20 cellular contexts compared by ENCODE assay signal in the genomic region with DNA sequence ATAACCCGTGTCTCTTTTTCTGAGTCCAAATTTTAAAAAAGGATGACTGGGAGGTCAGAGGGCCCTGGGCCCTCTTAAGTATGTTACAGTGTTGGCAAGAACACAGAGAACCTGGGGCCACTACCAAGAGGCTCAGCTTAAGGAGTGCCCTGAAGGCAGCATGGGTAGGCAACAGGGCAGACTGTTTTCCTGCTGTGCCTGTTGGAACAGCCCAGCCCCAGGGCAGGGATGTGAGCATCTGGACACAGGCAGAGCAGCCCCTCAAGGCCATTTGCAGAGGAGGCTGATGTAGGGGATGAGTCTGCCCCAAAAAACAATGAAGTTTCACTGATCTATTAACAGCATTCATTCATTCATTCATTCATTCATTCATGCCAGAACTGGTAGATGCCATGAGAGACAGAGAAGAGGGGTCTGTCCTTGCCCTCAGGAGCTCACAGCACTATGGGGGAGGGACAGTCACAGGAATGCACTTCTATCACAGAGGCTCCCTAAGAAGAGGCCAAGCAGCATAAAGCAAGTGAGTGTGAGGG. TPM values are rescaled to one million over a fixed set of nuclear protein-coding genes. Genes with fewer than 3 reads are reported as not detected.
DNase-seq lines count a peak whose midpoint lies in the region; ATAC-seq, FAIRE-seq and TF ChIP-seq lines count a peak whose summit lies in the region.
"Had no signal": no experiment of that assay in that cellular context is flagged by ENCODE, and none has a peak within 500 bp of the region (broad histone marks: within the 10 kb centered on the region; RNA-seq: fewer than 3 reads in every experiment).

No MANE protein-coding gene starts in this region.

- no peak overlapping the region for H3K4me2 ChIP-seq in GM12878 (ENCODE audit: control insufficient read depth, insufficient read depth)
- H3K4me2 ChIP-seq in mesendoderm (ENCODE audit: low read length), result no peak overlapping the region

- no peak for TF ChIP-seq RAD21 in GM12878 (IDR thresholded peaks at IDR 0.05; ENCODE audit: insufficient read depth, low read depth, low read length)

- H4K8ac ChIP-seq in mesendoderm (ENCODE audit: low read depth, low read length), result no peak overlapping the region

- no peak overlapping the region for H2BK120ac ChIP-seq in mesendoderm (ENCODE audit: low read depth, low read length)

- RAD21 ChIA-PET in GM12878 (lab: Charles Lee; ENCODE audit: unreplicated experiment), result no interaction called here

- H4K20me1 ChIP-seq in GM12878 (ENCODE audit: control insufficient read depth, insufficient read depth), result no peaks in the 10 kb centered on the region
- H4K20me1 ChIP-seq: BLaER1 had no signal

- H3K79me2 ChIP-seq in GM12878 (ENCODE audit: control insufficient read depth, insufficient read depth, low read length) (no peaks in the 10 kb centered on the region), mesendoderm (ENCODE audit: control insufficient read depth, insufficient read depth, low read length) (no peaks in the 10 kb centered on the region)

- H3K27ac ChIP-seq in GM12878 (ENCODE audit: control insufficient read depth, insufficient read depth), result no peak overlapping the region
- H3K27ac ChIP-seq in mesendoderm (ENCODE audit: low read depth, low read length), result no peak overlapping the region
- H3K27ac ChIP-seq: BLaER1, GM23248, SJSA1 had no signal

- CTCF ChIA-PET in GM12878 (lab: Yijun Ruan, JAX), result interaction anchor here (0.6 kb wide), 1 partner anchor 98 kb away, joined by 3 read pairs; no protein-coding TSS in a partner anchor

- no peak overlapping the region for H2AFZ ChIP-seq in GM12878 (ENCODE audit: control insufficient read depth, low read depth, low read length)
- H2AFZ ChIP-seq: GM23248 had no signal

- FAIRE-seq in GM12878 (lab: Jason Lieb, UNC), result no peak

- ATAC-seq in GM12878 (no peak), GM21619 (IDR thresholded peaks at IDR 0.05; ENCODE audit: unreplicated experiment) (no peak)

- H3K4ac ChIP-seq in mesendoderm (ENCODE audit: low read depth, low read length), result no peak overlapping the region

- no peak overlapping the region for H2AK5ac ChIP-seq in mesendoderm (ENCODE audit: low read length)

- no peak overlapping the region for H3K18ac ChIP-seq in mesendoderm (ENCODE audit: low read length)

- TF ChIP-seq EP300 in GM12878 (IDR thresholded peaks at IDR 0.05; ENCODE audit: borderline replicate concordance in 1 of 2, control insufficient read depth in 1 of 2, low read depth in 2 of 2, low read length in 2 of 2), result no peak

- SMC1A ChIA-PET in GM12878 (lab: Charles Lee; ENCODE audit: uncharacterized antibody, unreplicated experiment), result no interaction called here

- H2BK5ac ChIP-seq in mesendoderm (ENCODE audit: low read length), result no peak overlapping the region

- H3K4me1 ChIP-seq in GM12878 (ENCODE audit: control insufficient read depth, insufficient read depth, low read length) (no peaks in the 10 kb centered on the region), mesendoderm (ENCODE audit: control insufficient read depth, low read depth, low read length) (no peaks in the 10 kb centered on the region)

- H3K23ac ChIP-seq in mesendoderm (ENCODE audit: low read length), result no peak overlapping the region

- intact Hi-C loops in GM12878 (cut with micrococcal nuclease; ENCODE audit: unreplicated experiment), result no loop called here

- H3K36me3 ChIP-seq in GM12878 (ENCODE audit: control insufficient read depth in 2 of 2, insufficient read depth in 2 of 2, low read length in 1 of 2), result no peaks in the 10 kb centered on the region
- no peaks in the 10 kb centered on the region for H3K36me3 ChIP-seq in mesendoderm (ENCODE audit: control insufficient read depth, insufficient read depth, low read length)
- H3K36me3 ChIP-seq: BLaER1, SJSA1 had no signal

- H3K4me3 ChIP-seq in GM12878 (no peak overlapping the region), mesendoderm (ENCODE audit: low read length) (no peak overlapping the region)
- H3K4me3 ChIP-seq: BLaER1, GM23248, SJSA1 had no signal

- no peak overlapping the region for H4K5ac ChIP-seq in mesendoderm (ENCODE audit: low read length)

- no peak for TF ChIP-seq CTCF in GM12878 (IDR thresholded peaks at IDR 0.05 in 2 of 3, conservative IDR thresholded peaks at IDR 0.05 in 1 of 3; ENCODE audit: control insufficient read depth in 2 of 3, extremely low read depth in 1 of 3, insufficient read depth in 1 of 3, low read depth in 3 of 3, low read length in 3 of 3)

- no peak for TF ChIP-seq POLR2A in GM12878 (IDR thresholded peaks at IDR 0.05; ENCODE audit: low read depth, low read length)

- H3K79me1 ChIP-seq in mesendoderm (ENCODE audit: low read length), result no peaks in the 10 kb centered on the region

- in situ Hi-C loops in GM12878 (cut with MboI), result no loop called here

- no peak overlapping the region for H2BK15ac ChIP-seq in mesendoderm (replicated peaks; ENCODE audit: low read depth)

- BruUV-seq in GM12878 (replicated peaks; lab: Mats Ljungman, UMichigan), result no TSS peak

- H3K9ac ChIP-seq in GM12878 (ENCODE audit: control insufficient read depth, insufficient read depth, low read length) (no peak overlapping the region), mesendoderm (ENCODE audit: low read length) (no peak overlapping the region)
- H3K9ac ChIP-seq: BLaER1, GM23248 had no signal

- H3K9me3 ChIP-seq in GM12878 (replicated peaks; ENCODE audit: control insufficient read depth, insufficient read depth, low read length), result no peaks in the 10 kb centered on the region
- H3K9me3 ChIP-seq: BLaER1, SJSA1 had no signal

- peak; percentile 45 for DNase-seq in ELF-1 (ENCODE audit: low read depth, low spot score)
- DNase-seq in M059J (ENCODE audit: low read depth), result peak; percentile 30
- no peak for DNase-seq in GM12878 (ENCODE audit: low read depth, low spot score)
- DNase-seq in mesendoderm, result peak; percentile 28
- no peak for DNase-seq in stimulated activated CD8-positive, alpha-beta memory T cell treated with anti-CD3 and anti-CD28 coated beads, Interleukin-4, amount 100 ng/mL, for 48 hours
- DNase-seq in NCI-H345 treated with DMSO at 0.1 percent for 48 hours (lab: John Stamatoyannopoulos, UW; ENCODE audit: unreplicated experiment), result no peak
- no peak for DNase-seq in kidney tubule cell (ENCODE audit: low spot score)
- DNase-seq: CD4-positive, alpha-beta memory T cell; DMS79; GM23248; HCEC 1CT; NCI-H1105 treated with DMSO at 0.1 percent for 48 hours; NCI-H1694; NCI-H2081 treated with DMSO at 0.1 percent for 48 hours; NCI-H524; SW 1271 had no signal

- WGBS in GM12878 (ENCODE audit: insufficient coverage, insufficient replicate concordance, low lambda C conversion rate, missing lambda C conversion rate), result 11% methylated on average over 1 of the region's 1 CpG
- WGBS in mesendoderm (ENCODE audit: extremely low coverage, insufficient coverage, low lambda C conversion rate), result no CpG with 5 or more reads among the region's 1 CpG

- POLR2A ChIA-PET in GM12878 (lab: Charles Lee), result no interaction called here

- H3K27me3 ChIP-seq in GM12878 (replicated peaks in 1 of 2; ENCODE audit: control insufficient read depth in 2 of 2, insufficient read depth in 2 of 2, low read length in 1 of 2), result peaks cover 8 to 16% of the 10 kb centered on the region in 2 experiments; a peak in 3 of 4 replicates
- no peaks in the 10 kb centered on the region for H3K27me3 ChIP-seq in mesendoderm (ENCODE audit: insufficient read depth, low read length, poor library complexity)
- H3K27me3 ChIP-seq: SJSA1 had no signal

- no peak overlapping the region for H3K56ac ChIP-seq in mesendoderm (ENCODE audit: low read length)

RNA-seq across cellular contexts. Expression of a gene that starts 2.2 kb away (rescaled TPM):
- 0.30 and 0.52 TPM in 2 replicates for total RNA-seq in M059J (2014; rRNA removed; shearing (Covaris generic))
- not detected in 2 replicates for total RNA-seq in GM12878 (2013; cell fraction: nucleolus; rRNA removed)
- total RNA-seq in GM12878 (2014; rRNA removed), result 0.44 TPM in 1 of 2 replicates, not detected in the other
- not detected in 2 replicates for total RNA-seq in GM12878 (2014; rRNA removed; fragmentation: Illumina TruSeq; extraction: Trizol)
- 0.31 TPM in 1 of 2 replicates, not detected in the other for total RNA-seq in GM12878 (2021)
- polyA plus RNA-seq in GM12878 (2011; ENCODE audit: low read depth), result not detected
- not detected in 2 replicates for polyA plus RNA-seq in GM12878 (2011; rRNA removed)
- polyA plus RNA-seq in GM12878 (2011; cell fraction: cytosol; rRNA removed), result not detected in 2 replicates
- polyA plus RNA-seq in GM12878 (2011; cell fraction: nucleus; rRNA removed), result not detected in 2 replicates
- polyA plus RNA-seq in GM12878 (2012), result 0.06 TPM in 1 of 2 replicates, not detected in the other
- 0.03 TPM in 1 of 2 replicates, not detected in the other for polyA plus RNA-seq in GM12878 (2014; fragmentation: Illumina TruSeq; extraction: Trizol)
- not detected for polyA plus RNA-seq in GM12878 (2014; fragmentation: Nextera tagmentation; extraction: Ambion mirVana)
- not detected in 2 replicates for polyA plus RNA-seq in GM12878 (2014; rRNA removed)
- polyA plus RNA-seq in GM12878 (2016; fragmentation: Nextera tagmentation; extraction: Ambion mirVana), result not detected
- not detected in 2 replicates for polyA minus RNA-seq in GM12878 (2011; rRNA and poly(A)+ RNA removed)
- polyA minus RNA-seq in GM12878 (2011; cell fraction: cytosol; rRNA and poly(A)+ RNA removed), result not detected in 2 replicates
- not detected in 2 replicates for polyA minus RNA-seq in GM12878 (2011; cell fraction: nucleus; rRNA and poly(A)+ RNA removed)
- polyA plus RNA-seq in mesendoderm (2013, experiment 1 of 2), result 0.39 TPM
- 0.36 TPM for polyA plus RNA-seq in mesendoderm (2013, experiment 2 of 2)
- total RNA-seq: A673; CD4-positive, alpha-beta memory T cell; GM23248 had no signal
- polyA plus RNA-seq: CD4-positive, alpha-beta memory T cell; GM23248 had no signal

RNA-seq across cellular contexts. Expression of a gene that starts 30.8 kb away (rescaled TPM):
- total RNA-seq in M059J (2014; rRNA removed; shearing (Covaris generic)), result 0.20 and 0.81 TPM in 2 replicates
- total RNA-seq in GM12878 (2013; cell fraction: nucleolus; rRNA removed), result not detected in 2 replicates
- total RNA-seq in GM12878 (2014; rRNA removed) (not detected in 2 replicates), GM12878 (2014; rRNA removed; fragmentation: Illumina TruSeq; extraction: Trizol) (not detected in 2 replicates), GM12878 (2021) (not detected in 2 replicates)
- not detected for polyA plus RNA-seq in GM12878 (2011; ENCODE audit: low read depth)
- polyA plus RNA-seq in GM12878 (2011; rRNA removed) (not detected in 2 replicates), GM12878 (2014; fragmentation: Illumina TruSeq; extraction: Trizol) (not detected in 2 replicates), GM12878 (2014; fragmentation: Nextera tagmentation; extraction: Ambion mirVana) (under 1 TPM in 1 of 2 experiments, not detected in 1; 0.06 TPM), GM12878 (2014; rRNA removed) (not detected in 2 replicates), GM12878 (2016; fragmentation: Nextera tagmentation; extraction: Ambion mirVana) (not detected)
- polyA plus RNA-seq in GM12878 (2011; cell fraction: cytosol; rRNA removed), result not detected in 2 replicates
- polyA plus RNA-seq in GM12878 (2011; cell fraction: nucleus; rRNA removed), result not detected in 2 replicates
- polyA plus RNA-seq in GM12878 (2012), result not detected in 2 replicates
- not detected in 2 replicates for polyA minus RNA-seq in GM12878 (2011; rRNA and poly(A)+ RNA removed)
- polyA minus RNA-seq in GM12878 (2011; cell fraction: cytosol; rRNA and poly(A)+ RNA removed), result not detected in 2 replicates
- polyA minus RNA-seq in GM12878 (2011; cell fraction: nucleus; rRNA and poly(A)+ RNA removed), result not detected in 2 replicates
- 0.10 TPM for polyA plus RNA-seq in mesendoderm (2013, experiment 1 of 2)
- 0.11 TPM for polyA plus RNA-seq in mesendoderm (2013, experiment 2 of 2)
- total RNA-seq: A673; CD4-positive, alpha-beta memory T cell; GM23248; SJSA1 had no signal
- polyA plus RNA-seq: CD4-positive, alpha-beta memory T cell; GM23248 had no signal

RNA-seq across cellular contexts. Expression of a gene that starts 59.9 kb away (rescaled TPM):
- total RNA-seq in M059J (2014; rRNA removed; shearing (Covaris generic)), result 0.27 and 1.0 TPM in 2 replicates
- not detected in 2 replicates for total RNA-seq in GM12878 (2013; cell fraction: nucleolus; rRNA removed)
- 2.1 and 2.3 TPM in 2 replicates for total RNA-seq in GM12878 (2014; rRNA removed)
- 1.8 and 2.2 TPM in 2 replicates for total RNA-seq in GM12878 (2014; rRNA removed; fragmentation: Illumina TruSeq; extraction: Trizol)
- total RNA-seq in GM12878 (2021), result 1.6 and 2.1 TPM in 2 replicates
- polyA plus RNA-seq in GM12878 (2011; ENCODE audit: low read depth), result 1.1 TPM
- 0.04 TPM in 1 of 2 replicates, not detected in the other for polyA plus RNA-seq in GM12878 (2011; rRNA removed)
- 0.06 and 0.07 TPM in 2 replicates for polyA plus RNA-seq in GM12878 (2011; cell fraction: cytosol; rRNA removed)
- polyA plus RNA-seq in GM12878 (2011; cell fraction: nucleus; rRNA removed), result 0.12 TPM in 1 of 2 replicates, not detected in the other
- 0.66 and 0.84 TPM in 2 replicates for polyA plus RNA-seq in GM12878 (2012)
- 1.7 and 2.1 TPM in 2 replicates for polyA plus RNA-seq in GM12878 (2014; fragmentation: Illumina TruSeq; extraction: Trizol)
- 1 to 10 TPM; 1.5 to 2.2 TPM for polyA plus RNA-seq in GM12878 (2014; fragmentation: Nextera tagmentation; extraction: Ambion mirVana)
- polyA plus RNA-seq in GM12878 (2014; rRNA removed), result 1.6 and 2.5 TPM in 2 replicates
- 1 to 10 TPM; 1.2 to 1.7 TPM for polyA plus RNA-seq in GM12878 (2016; fragmentation: Nextera tagmentation; extraction: Ambion mirVana)
- polyA minus RNA-seq in GM12878 (2011; rRNA and poly(A)+ RNA removed), result 0.52 TPM in 1 of 2 replicates, not detected in the other
- polyA minus RNA-seq in GM12878 (2011; cell fraction: cytosol; rRNA and poly(A)+ RNA removed), result not detected in 2 replicates
- polyA minus RNA-seq in GM12878 (2011; cell fraction: nucleus; rRNA and poly(A)+ RNA removed), result not detected in 2 replicates
- 0.04 TPM for polyA plus RNA-seq in mesendoderm (2013, experiment 1 of 2)
- not detected for polyA plus RNA-seq in mesendoderm (2013, experiment 2 of 2)
- total RNA-seq: A673, GM23248 had no signal
- polyA plus RNA-seq: GM23248 had no signal

Comparison
In these comparisons a context has a peak if more than half of its experiments do, and no peak if none do; other contexts are left out.
1. DNase-seq: peak in ELF-1 (single experiment), M059J (single experiment) and mesendoderm (single experiment); none in GM12878 (single experiment), stimulated activated CD8-positive, alpha-beta memory T cell treated with anti-CD3 and anti-CD28 coated beads, Interleukin-4, amount 100 ng/mL, for 48 hours (single experiment), NCI-H345 treated with DMSO at 0.1 percent for 48 hours (single experiment) and kidney tubule cell (single experiment).